Comparison of ENCODE assay signal across 8 cellular contexts in the genomic region with DNA sequence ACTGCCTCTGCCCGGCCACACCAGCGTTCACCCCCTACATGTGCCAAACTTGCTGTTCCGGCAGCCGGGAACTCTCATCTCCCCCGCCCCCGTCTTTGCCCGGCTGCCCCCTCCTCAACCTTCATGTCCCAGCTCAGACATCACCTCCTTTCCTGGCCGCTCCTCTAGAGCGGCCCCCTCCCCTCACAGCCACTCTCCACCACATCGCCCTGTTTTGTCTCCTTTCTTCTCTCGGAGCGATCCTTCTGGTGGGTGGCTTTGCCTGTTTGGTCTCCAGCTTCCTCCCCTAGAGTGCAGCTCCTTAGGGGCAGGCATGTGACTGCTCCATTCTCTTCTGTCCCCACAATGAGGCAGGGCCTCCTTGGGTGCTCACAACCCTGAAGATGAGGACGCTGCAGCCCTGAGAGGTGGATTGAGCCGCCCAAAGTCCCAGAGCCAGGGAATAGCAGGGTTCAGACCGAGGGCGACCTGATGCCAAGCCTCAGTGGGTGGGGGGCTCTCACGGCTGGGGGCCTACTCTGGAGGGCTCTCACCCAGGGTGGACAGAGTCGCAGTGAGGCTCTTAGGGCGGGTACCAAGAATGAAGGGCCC. TPM values are rescaled to one million over a fixed set of nuclear protein-coding genes. Genes with fewer than 3 reads are reported as not detected.
DNase-seq lines count a peak whose midpoint lies in the region; ATAC-seq and TF ChIP-seq lines count a peak whose summit lies in the region.

No MANE protein-coding gene starts in this region.

- peak overlapping the region; percentile 84 for H3K4me3 Mint-ChIP-seq in activated T-cell treated with anti-CD3 and anti-CD28 coated beads, Interleukin-2, amount 50 U/mL, for 4 hours

- H3K9me3 Mint-ChIP-seq in activated T-cell treated with anti-CD3 and anti-CD28 coated beads, Interleukin-2, amount 50 U/mL, for 4 hours = no peaks in the 10 kb centered on the region

- TF ChIP-seq POLR2A in tibial nerve (IDR thresholded peaks at IDR 0.05) = no peak

- no peak for TF ChIP-seq EP300 in tibial nerve (IDR thresholded peaks at IDR 0.05)

- TF ChIP-seq RAD21 in liver (IDR thresholded peaks at IDR 0.05) = no peak

- peaks cover 75% of the 10 kb centered on the region for H3K4me1 ChIP-seq in adipocyte (ENCODE audit: control insufficient read depth, insufficient read depth, low read length)
- peaks cover 41 to 85% (median 65%) of the 10 kb centered on the region in 4 donors for H3K4me1 ChIP-seq in liver (ENCODE audit: control insufficient read depth in 4 of 4, insufficient read depth in 4 of 4, low read length in 3 of 4)
- peaks cover 0 to 96% (median 85%) of the 10 kb centered on the region in 4 donors for H3K4me1 ChIP-seq in tibial nerve

- H3K36me3 ChIP-seq in adipocyte (ENCODE audit: control insufficient read depth, insufficient read depth, low read length, severe bottlenecking) (no peaks in the 10 kb centered on the region), liver (ENCODE audit: control insufficient read depth in 4 of 4, insufficient read depth in 3 of 4, low read depth in 1 of 4, low read length in 3 of 4) (no peaks in the 10 kb centered on the region), tibial nerve (peaks cover 0 to 7% (median 0%) of the 10 kb centered on the region in 3 donors)

- H3K9ac ChIP-seq in adipocyte (ENCODE audit: low read length) (peak overlapping the region; percentile 75), liver (ENCODE audit: low read depth in 1 of 2, low read length in 2 of 2) (peak overlapping the region; percentile 4 to 34)

- H3K4me3 ChIP-seq in adipocyte (ENCODE audit: low read length) (peak overlapping the region; percentile 57), liver (ENCODE audit: low read depth in 1 of 3, low read length in 3 of 3) (no peak overlapping the region), tibial nerve (peak overlapping the region; percentile 2 to 46 (median 30))

- TF ChIP-seq CTCF in liver (IDR thresholded peaks at IDR 0.05; ENCODE audit: low read depth, low read length, missing input control) (no peak), tibial nerve (IDR thresholded peaks at IDR 0.05) (peak in 2 of 5 experiments; percentile 1 to 51)

- no peak for DNase-seq in activated T-cell treated with anti-CD3 and anti-CD28 coated beads, Interleukin-2, amount 50 U/mL, for 4 hours
- DNase-seq in activated T-cell treated with anti-CD3 and anti-CD28 coated beads, Interleukin-2, amount 50 U/mL, for 48 hours = no peak
- DNase-seq in adipocyte (ENCODE audit: low read depth) (no peak), tibial nerve (ENCODE audit: low spot score in 2 of 2) (no peak), glomerular visceral epithelial cell (ENCODE audit: extremely low spot score) (no peak), dermis blood vessel endothelial cell (no peak)

- peak; percentile 2 for ATAC-seq in activated T-cell treated with anti-CD3 and anti-CD28 coated beads, Interleukin-2, amount 50 U/mL, for 4 hours
- ATAC-seq in HG02571 (IDR thresholded peaks at IDR 0.05; ENCODE audit: unreplicated experiment) = no peak

- H3K27ac ChIP-seq in liver (ENCODE audit: low read depth in 1 of 2, low read length in 2 of 2) = peak overlapping the region; percentile 90 to 91
- H3K27ac ChIP-seq in tibial nerve = peak overlapping the region; percentile 57 to 96 (median 92)

- no peaks in the 10 kb centered on the region for H3K27me3 ChIP-seq in adipocyte (replicated peaks; ENCODE audit: control insufficient read depth, insufficient read depth, low read length)
- H3K27me3 ChIP-seq in liver (ENCODE audit: control insufficient read depth in 4 of 4, insufficient read depth in 4 of 4, low read length in 3 of 4) = no peaks in the 10 kb centered on the region
- H3K27me3 ChIP-seq in tibial nerve = no peaks in the 10 kb centered on the region

- H3K9me3 ChIP-seq in adipocyte (ENCODE audit: control insufficient read depth, low read length) (no peaks in the 10 kb centered on the region), liver (ENCODE audit: control insufficient read depth in 4 of 4, low read length in 3 of 4) (no peaks in the 10 kb centered on the region), tibial nerve (no peaks in the 10 kb centered on the region)

- peaks cover 8% of the 10 kb centered on the region for H3K36me3 Mint-ChIP-seq in activated T-cell treated with anti-CD3 and anti-CD28 coated beads, Interleukin-2, amount 50 U/mL, for 4 hours (ENCODE audit: insufficient read depth)

- peaks cover 85% of the 10 kb centered on the region for H3K4me1 Mint-ChIP-seq in activated T-cell treated with anti-CD3 and anti-CD28 coated beads, Interleukin-2, amount 50 U/mL, for 4 hours (ENCODE audit: low read depth)

- H3K27me3 Mint-ChIP-seq in activated T-cell treated with anti-CD3 and anti-CD28 coated beads, Interleukin-2, amount 50 U/mL, for 4 hours (ENCODE audit: low read depth) = no peaks in the 10 kb centered on the region

- 56% methylated on average over 19 of the region's 19 CpGs for WGBS in liver
- WGBS in tibial nerve, 2 donors = 26 to 42% methylated on average over 17 to 19 of the region's 19 CpGs

TF ChIP-seq in liver, 16 proteins besides CTCF, POLR2A, EP300 and RAD21:
- TF ChIP-seq FOXA2 (IDR thresholded peaks at IDR 0.05) (no peak), FOXA1 (IDR thresholded peaks at IDR 0.05) (no peak), GABPA (IDR thresholded peaks at IDR 0.05 in 1 of 2, conservative IDR thresholded peaks at IDR 0.05 in 1 of 2) (no peak), HNF4A (conservative IDR thresholded peaks at IDR 0.05) (no peak)

RNA-seq across cellular contexts. Expression of gene ECE1, which starts 44.9 kb away (rescaled TPM):
- total RNA-seq in activated T-cell treated with anti-CD3 and anti-CD28 coated beads, Interleukin-2, amount 50 U/mL, for 4 hours = 100 to 1,000 TPM; 121 to 168 (median 149) TPM
- total RNA-seq in liver (10 to 100 TPM; 38.9 to 40.2 TPM), tibial nerve (100 to 1,000 TPM in 2 of 4 donors, 10 to 100 TPM in 2; 84.1 to 128 (median 110) TPM), dermis blood vessel endothelial cell (223 and 442 TPM in 2 replicates)
- 10 to 100 TPM; 29.3 to 46.4 TPM for polyA plus RNA-seq in liver

Comparison
In these comparisons a context has a peak if more than half of its experiments do, and no peak if none do; other contexts are left out.
1. H3K4me3 ChIP-seq: peak in adipocyte (single experiment) and tibial nerve (4 of 4); none in liver (0 of 3).